ENCODE assay signal across 13 cellular contexts in the genomic region with DNA sequence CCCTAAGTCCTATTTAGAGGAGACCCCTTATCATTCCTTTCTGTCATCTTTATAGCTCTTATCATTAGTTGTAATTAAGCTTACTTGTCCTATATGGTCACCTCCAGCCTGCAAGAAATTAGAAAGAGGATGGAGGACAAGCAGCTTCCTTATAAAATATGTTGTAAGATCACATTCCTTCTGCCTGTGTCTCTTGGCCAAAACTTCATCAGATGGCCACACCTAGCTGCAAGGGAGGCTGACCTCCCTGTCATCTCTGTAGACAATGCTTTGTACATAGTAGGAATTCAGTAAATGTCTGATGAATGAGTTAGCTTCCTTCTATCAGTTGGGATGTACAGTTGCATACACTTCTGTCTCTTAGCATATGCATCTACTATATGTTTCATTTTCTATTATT. TPM values are rescaled to one million over a fixed set of nuclear protein-coding genes. Genes with fewer than 3 reads are reported as not detected.
DNase-seq lines count a peak whose midpoint lies in the region; ATAC-seq and TF ChIP-seq lines count a peak whose summit lies in the region.
"Had no signal": no experiment of that assay in that cellular context is flagged by ENCODE, and none has a peak within 500 bp of the region (broad histone marks: within the 10 kb centered on the region; RNA-seq: fewer than 3 reads in every experiment).

No MANE protein-coding gene starts in this region.

- CTCF ChIA-PET in activated CD8-positive, alpha-beta T cell treated with anti-CD3 and anti-CD28 coated beads for 36 hours (lab: Charles Lee) = interaction anchor here (0.6 kb wide), 1 partner anchor 13 kb away, joined by 3 read pairs; no protein-coding TSS in a partner anchor

- H3K4me3 Mint-ChIP-seq in activated T-cell treated with anti-CD3 and anti-CD28 coated beads, Interleukin-2, amount 50 U/mL, for 72 hours = peak overlapping the region; percentile 95 to 96
- peak overlapping the region; percentile 96 for H3K4me3 Mint-ChIP-seq in activated CD8-positive, alpha-beta T cell treated with anti-CD3 and anti-CD28 coated beads for 36 hours
- peak overlapping the region; percentile 85 for H3K4me3 Mint-ChIP-seq in stimulated activated memory B cell treated with anti-CD40 and anti-IgM and Interleukin-4, amounts not matched to agents 10 μg/mL and 1 μg/mL and 100 μg/mL, for 72 hours
- peak overlapping the region in 1 of 2 donors; percentile 93 for H3K4me3 Mint-ChIP-seq in CD14-positive monocyte

- POLR2A ChIA-PET in activated CD8-positive, alpha-beta T cell treated with anti-CD3 and anti-CD28 coated beads for 36 hours (lab: Charles Lee) = interaction anchor here (0.6 to 2.5 kb wide), 5 partner anchors 18 to 46 kb away, joined by 3 to 9 read pairs (median 4); no protein-coding TSS in a partner anchor

- ATAC-seq in activated T-cell treated with anti-CD3 and anti-CD28 coated beads, Interleukin-2, amount 50 U/mL, for 72 hours (replicated peaks in 1 of 2) = no peak
- ATAC-seq in activated CD8-positive, alpha-beta T cell treated with anti-CD3 and anti-CD28 coated beads for 36 hours = no peak
- no peak for ATAC-seq in stimulated activated memory B cell treated with anti-CD40 and anti-IgM and Interleukin-4, amounts not matched to agents 10 μg/mL and 1 μg/mL and 100 μg/mL, for 72 hours

- H3K27me3 Mint-ChIP-seq in activated T-cell treated with anti-CD3 and anti-CD28 coated beads, Interleukin-2, amount 50 U/mL, for 72 hours (ENCODE audit: low read depth) = no peaks in the 10 kb centered on the region
- H3K27me3 Mint-ChIP-seq in activated CD8-positive, alpha-beta T cell treated with anti-CD3 and anti-CD28 coated beads for 36 hours = no peaks in the 10 kb centered on the region
- H3K27me3 Mint-ChIP-seq in stimulated activated memory B cell treated with anti-CD40 and anti-IgM and Interleukin-4, amounts not matched to agents 10 μg/mL and 1 μg/mL and 100 μg/mL, for 72 hours = no peaks in the 10 kb centered on the region
- H3K27me3 Mint-ChIP-seq in CD14-positive monocyte (ENCODE audit: low read depth in 3 of 3) = peaks cover 0 to 3% (median 2%) of the 10 kb centered on the region in 3 donors

- TF ChIP-seq CTCF in activated CD8-positive, alpha-beta T cell treated with anti-CD3 and anti-CD28 coated beads for 36 hours (IDR thresholded peaks at IDR 0.05) = no peak
- no peak for TF ChIP-seq CTCF in fibroblast of mammary gland (conservative IDR thresholded peaks at IDR 0.05; ENCODE audit: control insufficient read depth, insufficient read depth, low read depth, low read length)
- no peak for TF ChIP-seq CTCF in CD14-positive monocyte (IDR thresholded peaks at IDR 0.05)

- no peak overlapping the region for H3K4me3 ChIP-seq in fibroblast of mammary gland (ENCODE audit: control insufficient read depth, low read depth, low read length)

- peaks cover 30% of the 10 kb centered on the region for H3K4me1 Mint-ChIP-seq in activated T-cell treated with anti-CD3 and anti-CD28 coated beads, Interleukin-2, amount 50 U/mL, for 72 hours (ENCODE audit: low read depth)
- peaks cover 30% of the 10 kb centered on the region for H3K4me1 Mint-ChIP-seq in activated CD8-positive, alpha-beta T cell treated with anti-CD3 and anti-CD28 coated beads for 36 hours (ENCODE audit: low read depth)
- H3K4me1 Mint-ChIP-seq in stimulated activated memory B cell treated with anti-CD40 and anti-IgM and Interleukin-4, amounts not matched to agents 10 μg/mL and 1 μg/mL and 100 μg/mL, for 72 hours = peaks cover 27% of the 10 kb centered on the region
- peaks cover 42% of the 10 kb centered on the region for H3K4me1 Mint-ChIP-seq in CD14-positive monocyte

- H3K27ac Mint-ChIP-seq in activated T-cell treated with anti-CD3 and anti-CD28 coated beads, Interleukin-2, amount 50 U/mL, for 72 hours = peak overlapping the region; percentile 64
- peak overlapping the region; percentile 92 for H3K27ac Mint-ChIP-seq in activated CD8-positive, alpha-beta T cell treated with anti-CD3 and anti-CD28 coated beads for 36 hours
- peak overlapping the region; percentile 87 for H3K27ac Mint-ChIP-seq in stimulated activated memory B cell treated with anti-CD40 and anti-IgM and Interleukin-4, amounts not matched to agents 10 μg/mL and 1 μg/mL and 100 μg/mL, for 72 hours
- peak overlapping the region in 3 of 7 donors; percentile 12 to 51 (median 50) for H3K27ac Mint-ChIP-seq in CD14-positive monocyte

- peaks cover 17 to 48% of the 10 kb centered on the region in 2 donors for H3K36me3 Mint-ChIP-seq in activated T-cell treated with anti-CD3 and anti-CD28 coated beads, Interleukin-2, amount 50 U/mL, for 72 hours (ENCODE audit: insufficient read depth in 2 of 2)
- peaks cover 59% of the 10 kb centered on the region for H3K36me3 Mint-ChIP-seq in activated CD8-positive, alpha-beta T cell treated with anti-CD3 and anti-CD28 coated beads for 36 hours (ENCODE audit: low read depth)
- H3K36me3 Mint-ChIP-seq in stimulated activated memory B cell treated with anti-CD40 and anti-IgM and Interleukin-4, amounts not matched to agents 10 μg/mL and 1 μg/mL and 100 μg/mL, for 72 hours = peaks cover 50% of the 10 kb centered on the region
- H3K36me3 Mint-ChIP-seq in CD14-positive monocyte = peaks cover 54 to 61% of the 10 kb centered on the region in 2 donors

- H3K9me3 Mint-ChIP-seq in activated T-cell treated with anti-CD3 and anti-CD28 coated beads, Interleukin-2, amount 50 U/mL, for 72 hours = peaks cover 0 to 1% of the 10 kb centered on the region in 2 donors
- peaks cover 9% of the 10 kb centered on the region for H3K9me3 Mint-ChIP-seq in activated CD8-positive, alpha-beta T cell treated with anti-CD3 and anti-CD28 coated beads for 36 hours
- no peaks in the 10 kb centered on the region for H3K9me3 Mint-ChIP-seq in stimulated activated memory B cell treated with anti-CD40 and anti-IgM and Interleukin-4, amounts not matched to agents 10 μg/mL and 1 μg/mL and 100 μg/mL, for 72 hours
- H3K9me3 Mint-ChIP-seq in CD14-positive monocyte = peaks cover 0 to 5% (median 0%) of the 10 kb centered on the region in 7 donors

- DNase-seq in activated T-cell treated with anti-CD3 and anti-CD28 coated beads, Interleukin-2, amount 50 U/mL, for 72 hours = no peak
- no peak for DNase-seq in activated T-cell treated with anti-CD3 and anti-CD28 coated beads, Interleukin-2, amount 50 U/mL, for 48 hours
- peak; percentile 11 for DNase-seq in activated CD8-positive, alpha-beta T cell treated with anti-CD3 and anti-CD28 coated beads for 36 hours
- peak; percentile 28 for DNase-seq in fibroblast of mammary gland (ENCODE audit: low read depth)
- no peak for DNase-seq in CD14-positive monocyte (ENCODE audit: low spot score)
- no peak for DNase-seq in NK-92 treated with Interleukin-12 subunit alpha and Interleukin-12 subunit beta, amount 100 ng/mL, for 24 hours (lab: John Stamatoyannopoulos, UW)
- no peak for DNase-seq in NCI-H2171 (lab: John Stamatoyannopoulos, UW)
- DNase-seq: AML-193; esophagus squamous epithelium; NCI-H187 treated with DMSO at 0.1 percent for 48 hours; SJCRH30; stimulated activated CD4-positive, alpha-beta T cell treated with anti-CD3 and anti-CD28 coated beads, Interleukin-1b, Interleukin-23, amount 100 ng/mL, for 48 hours had no signal

- intact Hi-C loops in activated CD8-positive, alpha-beta T cell treated with anti-CD3 and anti-CD28 coated beads for 36 hours (cut with micrococcal nuclease) = loop anchor here (10.0 kb wide), 1 partner anchor 177 kb away; no protein-coding TSS in a partner anchor
- intact Hi-C loops in CD14-positive monocyte (cut with micrococcal nuclease) = no loop called here

RNA-seq across cellular contexts. Expression of gene TTC19, which starts 1.9 kb away (rescaled TPM):
- 10 to 100 TPM; 33.6 to 37.5 TPM for total RNA-seq in activated T-cell treated with anti-CD3 and anti-CD28 coated beads, Interleukin-2, amount 50 U/mL, for 72 hours
- total RNA-seq in activated CD8-positive, alpha-beta T cell treated with anti-CD3 and anti-CD28 coated beads for 36 hours = 10 to 100 TPM; 24.7 to 26.0 TPM
- polyA plus RNA-seq in CD14-positive monocyte = 10 to 100 TPM; 20.6 to 22.2 TPM

RNA-seq across cellular contexts. Expression of gene ZSWIM7, which starts 2.0 kb away (rescaled TPM):
- 10 to 100 TPM; 14.2 to 14.6 TPM for total RNA-seq in activated T-cell treated with anti-CD3 and anti-CD28 coated beads, Interleukin-2, amount 50 U/mL, for 72 hours
- 10 to 100 TPM; 14.5 to 18.2 TPM for total RNA-seq in activated CD8-positive, alpha-beta T cell treated with anti-CD3 and anti-CD28 coated beads for 36 hours
- polyA plus RNA-seq in CD14-positive monocyte = 10 to 100 TPM; 67.1 to 70.1 TPM

RNA-seq across cellular contexts. Expression of gene ADORA2B, which starts 56.6 kb away (rescaled TPM):
- 1 to 10 TPM in 1 of 2 donors, under 1 TPM in 1; 0.76 to 1.2 TPM for total RNA-seq in activated T-cell treated with anti-CD3 and anti-CD28 coated beads, Interleukin-2, amount 50 U/mL, for 72 hours
- 1 to 10 TPM; 4.2 to 5.4 TPM for total RNA-seq in activated CD8-positive, alpha-beta T cell treated with anti-CD3 and anti-CD28 coated beads for 36 hours
- 1 to 10 TPM; 4.4 to 6.4 TPM for polyA plus RNA-seq in CD14-positive monocyte

Comparison
In these comparisons a context has a peak if more than half of its experiments do, and no peak if none do; other contexts are left out.
1. DNase-seq: peak in activated CD8-positive, alpha-beta T cell treated with anti-CD3 and anti-CD28 coated beads for 36 hours (single experiment) and fibroblast of mammary gland (single experiment); none in activated T-cell treated with anti-CD3 and anti-CD28 coated beads, Interleukin-2, amount 50 U/mL, for 72 hours (0 of 2), activated T-cell treated with anti-CD3 and anti-CD28 coated beads, Interleukin-2, amount 50 U/mL, for 48 hours (0 of 2), CD14-positive monocyte (single experiment), NK-92 treated with Interleukin-12 subunit alpha and Interleukin-12 subunit beta, amount 100 ng/mL, for 24 hours (single experiment) and NCI-H2171 (single experiment).